Comparison of ENCODE assay signal across 29 cellular contexts in the genomic region with DNA sequence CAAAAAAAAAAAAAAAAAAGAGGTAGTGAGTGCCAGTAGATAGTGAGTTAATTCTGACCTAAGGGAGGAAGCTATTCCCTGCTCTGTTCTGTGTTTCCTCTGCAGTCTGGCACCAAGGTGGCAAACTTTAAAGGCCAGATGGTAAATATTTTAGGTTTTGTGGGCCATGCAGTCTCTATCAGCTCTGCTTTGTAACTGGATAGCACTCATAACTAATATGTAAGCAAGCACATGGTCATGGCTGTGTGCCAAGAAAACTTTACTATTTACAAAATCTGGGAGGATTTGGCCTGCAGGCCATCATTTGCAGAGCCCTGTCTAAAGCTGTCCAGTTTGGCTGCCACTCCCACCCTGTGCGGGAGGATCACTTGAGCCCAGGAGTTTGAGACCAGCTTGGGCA. TPM values are rescaled to one million over a fixed set of nuclear protein-coding genes. Genes with fewer than 3 reads are reported as not detected.
DNase-seq lines count a peak whose midpoint lies in the region; TF ChIP-seq lines count a peak whose summit lies in the region.
"Had no signal": no experiment of that assay in that cellular context is flagged by ENCODE, and none has a peak within 500 bp of the region (broad histone marks: within the 10 kb centered on the region; RNA-seq: fewer than 3 reads in every experiment).

No MANE protein-coding gene starts in this region.

- peak overlapping the region; percentile 71 for H3K27ac ChIP-seq in VCaP
- H3K27ac ChIP-seq: adrenal gland, body of pancreas, left ventricle myocardium inferior, PC-9, psoas muscle, SK-N-MC, tibial artery had no signal

- no peak for TF ChIP-seq CTCF in VCaP (conservative IDR thresholded peaks at IDR 0.05)
- TF ChIP-seq CTCF in neural crest cell (conservative IDR thresholded peaks at IDR 0.05), result no peak
- no peak for TF ChIP-seq CTCF in glutamatergic neuron (IDR thresholded peaks at IDR 0.05; ENCODE audit: partially characterized antibody, unreplicated experiment)

- H3K27me3 Mint-ChIP-seq in neural crest cell (ENCODE audit: low read depth), result peaks cover 3% of the 10 kb centered on the region
- peaks cover 4% of the 10 kb centered on the region for H3K27me3 Mint-ChIP-seq in glutamatergic neuron (ENCODE audit: unreplicated experiment)
- H3K27me3 Mint-ChIP-seq: central memory CD8-positive, alpha-beta T cell; dendritic cell treated with granulocyte-macrophage colony-stimulating factor and Interleukin-4, amounts not matched to agents 40 ng/mL and 50 ng/mL, for 4 days; naive B cell; T-helper 17 cell had no signal

- peak; percentile 16 for DNase-seq in EH (ENCODE audit: low read depth)
- peak; percentile 12 for DNase-seq in fibroblast of the conjunctiva (ENCODE audit: low read depth)
- no peak for DNase-seq in neural crest cell (ENCODE audit: low read depth, low spot score)
- DNase-seq in stimulated activated CD4-positive, alpha-beta T cell treated with anti-CD3 and anti-CD28 coated beads, Interleukin-2, amount 100 ng/mL, for 48 hours, result no peak
- no peak for DNase-seq in glutamatergic neuron
- no peak for DNase-seq in stimulated activated CD4-positive, alpha-beta T cell treated with anti-CD3 and anti-CD28 coated beads, Interleukin-4, amount 100 ng/mL, for 24 hours
- DNase-seq: activated CD4-positive, alpha-beta T cell treated with anti-CD3 and anti-CD28 coated beads, Interleukin-2, amount 50 U/mL, for 48 hours; activated naive CD4-positive, alpha-beta T cell treated with Interleukin-2 at 50 U/mL for 16 hours; body of pancreas; Caco-2; DMS79 treated with DMSO at 0.1 percent for 48 hours; GF-D8; islet precursor cell; left ventricle myocardium inferior; mesendoderm; naive B cell; NCI-H1048; NCI-H510A treated with DMSO at 0.1 percent for 48 hours; nucleus accumbens; PC-9; psoas muscle; T-helper 17 cell; tibial artery had no signal

- H3K4me1 Mint-ChIP-seq in neural crest cell, result peaks cover 19% of the 10 kb centered on the region
- peaks cover 3% of the 10 kb centered on the region for H3K4me1 Mint-ChIP-seq in glutamatergic neuron (ENCODE audit: low read depth, unreplicated experiment)

- H3K4me3 Mint-ChIP-seq in neural crest cell (peak overlapping the region; percentile 72), glutamatergic neuron (ENCODE audit: unreplicated experiment) (no peak overlapping the region)
- H3K4me3 Mint-ChIP-seq: CD14-positive monocyte; central memory CD8-positive, alpha-beta T cell; dendritic cell treated with granulocyte-macrophage colony-stimulating factor and Interleukin-4, amounts not matched to agents 40 ng/mL and 50 ng/mL, for 4 days; naive B cell; T-helper 17 cell had no signal

- H3K9me3 Mint-ChIP-seq in neural crest cell, result no peaks in the 10 kb centered on the region
- H3K9me3 Mint-ChIP-seq in glutamatergic neuron (ENCODE audit: unreplicated experiment), result peaks cover 6% of the 10 kb centered on the region
- H3K9me3 Mint-ChIP-seq: central memory CD8-positive, alpha-beta T cell had no signal

- H3K27ac Mint-ChIP-seq in neural crest cell (ENCODE audit: unreplicated experiment) (no peak overlapping the region), glutamatergic neuron (ENCODE audit: unreplicated experiment) (no peak overlapping the region)
- H3K27ac Mint-ChIP-seq: dendritic cell treated with granulocyte-macrophage colony-stimulating factor and Interleukin-4, amounts not matched to agents 40 ng/mL and 50 ng/mL, for 4 days; T-helper 17 cell had no signal

- H3K36me3 Mint-ChIP-seq in neural crest cell (ENCODE audit: low read depth) (peaks cover 15% of the 10 kb centered on the region), glutamatergic neuron (ENCODE audit: unreplicated experiment) (no peaks in the 10 kb centered on the region)

RNA-seq across cellular contexts. Expression of a gene that starts 4.3 kb away (rescaled TPM):
- total RNA-seq in neural crest cell, result 117 and 127 TPM in 2 replicates
- 110 TPM for total RNA-seq in glutamatergic neuron (ENCODE audit: unreplicated experiment)

RNA-seq across cellular contexts. Expression of a gene that starts 11.7 kb away (rescaled TPM):
- total RNA-seq in neural crest cell (366 and 373 TPM in 2 replicates), glutamatergic neuron (ENCODE audit: unreplicated experiment) (324 TPM)

RNA-seq across cellular contexts. Expression of a gene that starts 20.5 kb away (rescaled TPM):
- total RNA-seq in neural crest cell (32.7 and 33.1 TPM in 2 replicates), glutamatergic neuron (ENCODE audit: unreplicated experiment) (43.0 TPM)

Comparison
In these comparisons a context has a peak if more than half of its experiments do, and no peak if none do; other contexts are left out.
1. DNase-seq: peak in EH (single experiment) and fibroblast of the conjunctiva (single experiment); none in neural crest cell (single experiment), stimulated activated CD4-positive, alpha-beta T cell treated with anti-CD3 and anti-CD28 coated beads, Interleukin-2, amount 100 ng/mL, for 48 hours (0 of 2), glutamatergic neuron (single experiment) and stimulated activated CD4-positive, alpha-beta T cell treated with anti-CD3 and anti-CD28 coated beads, Interleukin-4, amount 100 ng/mL, for 24 hours (single experiment).